In genomic region chr4:52939325-52939724, GRCh38 we compare ENCODE assay signal across 21 cellular contexts.
"Had no signal": no experiment of that assay in that cellular context is flagged by ENCODE, and none has a peak within 500 bp of the region (broad histone marks: within the 10 kb centered on the region; RNA-seq: fewer than 3 reads in every experiment).

No MANE protein-coding gene starts in this region.

- H3K9me3 Mint-ChIP-seq: mesothelial cell of epicardium; stimulated activated effector memory CD8-positive, alpha-beta T cell treated with anti-CD3 and anti-CD28 coated beads, Interleukin-12 subunit alpha, Interleukin-12 subunit beta, amount 100 ng/mL, for 72 hours; type B pancreatic cell had no signal

- H3K36me3 Mint-ChIP-seq: mesothelial cell of epicardium; stimulated activated effector memory CD8-positive, alpha-beta T cell treated with anti-CD3 and anti-CD28 coated beads, Interleukin-12 subunit alpha, Interleukin-12 subunit beta, amount 100 ng/mL, for 72 hours; type B pancreatic cell had no signal

- H3K4me3 ChIP-seq: coronary artery, esophagus muscularis mucosa, mucosa of descending colon, ovary, right lobe of liver, testis, tibial artery had no signal

- H3K27ac ChIP-seq: coronary artery, esophagus muscularis mucosa, ovary, right lobe of liver, testis, tibial artery had no signal

- H3K4me1 ChIP-seq: esophagus muscularis mucosa, tibial artery had no signal

- H3K4me3 Mint-ChIP-seq: mesothelial cell of epicardium; naive thymus-derived CD8-positive, alpha-beta T cell; stimulated activated effector memory CD8-positive, alpha-beta T cell treated with anti-CD3 and anti-CD28 coated beads, Interleukin-12 subunit alpha, Interleukin-12 subunit beta, amount 100 ng/mL, for 72 hours; type B pancreatic cell had no signal

- H3K27me3 Mint-ChIP-seq: naive thymus-derived CD8-positive, alpha-beta T cell; type B pancreatic cell had no signal

- H3K36me3 ChIP-seq: esophagus muscularis mucosa, ovary, right lobe of liver, tibial artery had no signal

- H3K4me1 Mint-ChIP-seq: stimulated activated effector memory CD8-positive, alpha-beta T cell treated with anti-CD3 and anti-CD28 coated beads, Interleukin-12 subunit alpha, Interleukin-12 subunit beta, amount 100 ng/mL, for 72 hours had no signal

- H3K9me3 ChIP-seq: esophagus muscularis mucosa, mucosa of descending colon, ovary, right lobe of liver, testis, tibial artery had no signal

- H3K27me3 ChIP-seq: esophagus muscularis mucosa, ovary, right lobe of liver, testis, tibial artery had no signal

- ATAC-seq: left lobe of liver; naive thymus-derived CD8-positive, alpha-beta T cell; stimulated activated effector memory CD8-positive, alpha-beta T cell treated with anti-CD3 and anti-CD28 coated beads, Interleukin-12 subunit alpha, Interleukin-12 subunit beta, amount 100 ng/mL, for 72 hours had no signal

- DNase-seq: dermis blood vessel endothelial cell; effector memory CD4-positive, alpha-beta T cell; foreskin melanocyte; mesenchymal stem cell; mucosa of descending colon; naive thymus-derived CD8-positive, alpha-beta T cell; occipital lobe; ovary; retina; stimulated activated CD4-positive, alpha-beta T cell treated with anti-CD3 and anti-CD28 coated beads, Interleukin-2, amount 100 ng/mL, for 24 hours; stimulated activated CD4-positive, alpha-beta T cell treated with anti-CD3 and anti-CD28 coated beads, Interleukin-4, amount 100 ng/mL, for 24 hours; stimulated activated naive CD4-positive, alpha-beta T cell treated with Interleukin-2 at 50 U/mL for 16 hours; testis; tibial artery had no signal

- H3K27ac Mint-ChIP-seq: mesothelial cell of epicardium; naive thymus-derived CD8-positive, alpha-beta T cell; stimulated activated effector memory CD8-positive, alpha-beta T cell treated with anti-CD3 and anti-CD28 coated beads, Interleukin-12 subunit alpha, Interleukin-12 subunit beta, amount 100 ng/mL, for 72 hours; type B pancreatic cell had no signal
